In the genomic region with DNA sequence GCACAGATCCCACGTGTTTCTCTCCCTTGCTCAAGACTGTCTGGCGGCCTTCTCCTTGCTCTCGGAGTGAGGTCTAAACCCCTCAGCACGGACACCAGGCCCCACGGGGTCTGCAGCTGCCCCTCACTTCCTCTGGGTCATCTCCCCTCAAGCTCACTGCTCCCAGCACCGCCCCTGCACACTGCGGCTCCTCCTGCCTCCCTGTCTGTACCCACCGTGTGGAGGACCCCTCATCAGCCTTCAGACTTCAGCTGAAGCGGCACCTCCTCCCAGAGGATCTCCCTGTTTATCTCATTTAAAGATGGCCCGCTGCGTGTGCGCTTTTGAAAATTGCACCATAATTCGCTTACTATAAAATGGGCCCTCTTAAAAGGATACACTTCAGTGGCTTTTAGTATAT, we compare ENCODE assay signal across 32 cellular contexts. TPM values are rescaled to one million over a fixed set of nuclear protein-coding genes. Genes with fewer than 3 reads are reported as not detected.
"Had no signal": no experiment of that assay in that cellular context is flagged by ENCODE, and none has a peak within 500 bp of the region (broad histone marks: within the 10 kb centered on the region; RNA-seq: fewer than 3 reads in every experiment).

No MANE protein-coding gene starts in this region.

- DNase-seq: activated CD4-positive, alpha-beta memory T cell treated with anti-CD3 and anti-CD28 coated beads, Interleukin-2, amount 10 ng/mL, durations not matched to agents 7 days and 5 days; activated CD4-positive, alpha-beta T cell treated with anti-CD3 and anti-CD28 coated beads for 36 hours; activated CD4-positive, alpha-beta T cell treated with anti-CD3 and anti-CD28 coated beads, Interleukin-2, amount 50 U/mL, for 1 hour; activated CD4-positive, CD25-positive, alpha-beta regulatory T cell; activated gamma-delta T cell treated with Interleukin-2 at 50 U/mL for 16 hours; activated naive CD4-positive, alpha-beta T cell treated with anti-CD3 and anti-CD28 coated beads, Interleukin-2, amount 10 ng/mL, durations not matched to agents 7 days and 5 days; activated naive CD8-positive, alpha-beta T cell treated with anti-CD3 and anti-CD28 coated beads for 36 hours; activated T-cell treated with anti-CD3 and anti-CD28 coated beads for 4 hours; activated T-cell treated with anti-CD3 and anti-CD28 coated beads, Interleukin-2, amount 50 U/mL, for 48 hours; NCI-H1092; NCI-H1417; NCI-H1694; NCI-H2029; NCI-H2107; NCI-H2171 treated with DMSO at 0.1 percent for 48 hours; NCI-H226; NCI-H526; NCI-H774; PC-3; SHP77 treated with DMSO at 0.1 percent for 48 hours; T-helper 2 cell; T1000 had no signal

- ATAC-seq: activated CD4-positive, alpha-beta T cell treated with anti-CD3 and anti-CD28 coated beads for 36 hours; PC-3 had no signal

- H3K27ac ChIP-seq: KMS-11, VCaP had no signal

- FAIRE-seq: RCC 7860, TTC549 had no signal

- H3K4me2 ChIP-seq: KMS-11 had no signal

- H3K9ac ChIP-seq: KMS-11 had no signal

RNA-seq across cellular contexts. Expression of a gene that starts 21.1 kb away (rescaled TPM):
- total RNA-seq: activated CD4-positive, alpha-beta memory T cell treated with anti-CD3 and anti-CD28 coated beads, Interleukin-2, amount 10 ng/mL, durations not matched to agents 7 days and 5 days; activated CD4-positive, alpha-beta T cell treated with anti-CD3 and anti-CD28 coated beads for 36 hours; activated CD8-positive, alpha-beta memory T cell treated with anti-CD3 and anti-CD28 coated beads for 36 hours; activated naive CD8-positive, alpha-beta T cell treated with anti-CD3 and anti-CD28 coated beads for 36 hours; activated T-helper 2 cell treated with anti-CD3 and anti-CD28 coated beads, Interferon-gamma antibody, Interleukin-2, Interleukin-4, amounts not matched to agents 10 μg/mL and 5 μg/mL and 100 μg/mL, durations not matched to agents 14 hours and 24 hours and 36 hours; MCF 10A; NCI-H460; PC-3 had no signal

RNA-seq across cellular contexts. Expression of a gene that starts 53.3 kb away (rescaled TPM):
- total RNA-seq: activated CD4-positive, alpha-beta memory T cell treated with anti-CD3 and anti-CD28 coated beads, Interleukin-2, amount 10 ng/mL, durations not matched to agents 7 days and 5 days; activated CD4-positive, alpha-beta T cell treated with anti-CD3 and anti-CD28 coated beads for 36 hours; activated CD8-positive, alpha-beta memory T cell treated with anti-CD3 and anti-CD28 coated beads for 36 hours; activated naive CD8-positive, alpha-beta T cell treated with anti-CD3 and anti-CD28 coated beads for 36 hours; activated T-helper 2 cell treated with anti-CD3 and anti-CD28 coated beads, Interferon-gamma antibody, Interleukin-2, Interleukin-4, amounts not matched to agents 10 μg/mL and 5 μg/mL and 100 μg/mL, durations not matched to agents 14 hours and 24 hours and 36 hours; cardiac septum; MCF 10A; NCI-H460; PC-3; SK-MEL-5 had no signal
